ENCODE assay signal across 29 cellular contexts in genomic region chr17:50514388-50514787, GRCh38. TPM values are rescaled to one million over a fixed set of nuclear protein-coding genes. Genes with fewer than 3 reads are reported as not detected.
"Had no signal": no experiment of that assay in that cellular context is flagged by ENCODE, and none has a peak within 500 bp of the region (broad histone marks: within the 10 kb centered on the region; RNA-seq: fewer than 3 reads in every experiment).

No MANE protein-coding gene starts in this region.

- H3K27me3 Mint-ChIP-seq: activated CD4-positive, alpha-beta memory T cell treated with anti-CD3 and anti-CD28 coated beads, Interleukin-2, amount 10 ng/mL, durations not matched to agents 7 days and 5 days; activated CD4-positive, alpha-beta T cell treated with anti-CD3 and anti-CD28 coated beads, Interleukin-2, amount 10 ng/mL, durations not matched to agents 7 days and 5 days; activated naive CD4-positive, alpha-beta T cell treated with anti-CD3 and anti-CD28 coated beads, Interleukin-2, amount 10 ng/mL, durations not matched to agents 7 days and 5 days; activated naive CD8-positive, alpha-beta T cell treated with anti-CD3 and anti-CD28 coated beads, Interleukin-2, amount 10 ng/mL, durations not matched to agents 7 days and 5 days had no signal

- ATAC-seq: gastrocnemius medialis; natural killer cell; stimulated activated naive B cell treated with anti-CD40 and anti-IgM and Interleukin-4, amounts not matched to agents 10 μg/mL and 1 μg/mL and 100 μg/mL, for 72 hours had no signal

- H3K9me3 Mint-ChIP-seq: activated CD4-positive, alpha-beta memory T cell treated with anti-CD3 and anti-CD28 coated beads, Interleukin-2, amount 10 ng/mL, durations not matched to agents 7 days and 5 days; activated CD4-positive, alpha-beta T cell treated with anti-CD3 and anti-CD28 coated beads, Interleukin-2, amount 10 ng/mL, durations not matched to agents 7 days and 5 days; activated naive CD4-positive, alpha-beta T cell treated with anti-CD3 and anti-CD28 coated beads, Interleukin-2, amount 10 ng/mL, durations not matched to agents 7 days and 5 days; activated naive CD8-positive, alpha-beta T cell treated with anti-CD3 and anti-CD28 coated beads, Interleukin-2, amount 10 ng/mL, durations not matched to agents 7 days and 5 days; activated T-cell treated with anti-CD3 and anti-CD28 coated beads, Interleukin-2, amount 50 U/mL, for 24 hours; natural killer cell; stimulated activated naive B cell treated with anti-CD40 and anti-IgM and Interleukin-4, amounts not matched to agents 10 μg/mL and 1 μg/mL and 100 μg/mL, for 72 hours had no signal

- H3K4me3 ChIP-seq: gastrocnemius medialis, pancreas, prostate gland, smooth muscle cell, suprapubic skin, transverse colon had no signal

- H3K4me3 Mint-ChIP-seq: activated CD4-positive, alpha-beta memory T cell treated with anti-CD3 and anti-CD28 coated beads, Interleukin-2, amount 10 ng/mL, durations not matched to agents 7 days and 5 days; activated CD4-positive, alpha-beta T cell treated with anti-CD3 and anti-CD28 coated beads, Interleukin-2, amount 10 ng/mL, durations not matched to agents 7 days and 5 days; activated naive CD4-positive, alpha-beta T cell treated with anti-CD3 and anti-CD28 coated beads, Interleukin-2, amount 10 ng/mL, durations not matched to agents 7 days and 5 days; activated naive CD8-positive, alpha-beta T cell treated with anti-CD3 and anti-CD28 coated beads, Interleukin-2, amount 10 ng/mL, durations not matched to agents 7 days and 5 days; activated T-cell treated with anti-CD3 and anti-CD28 coated beads, Interleukin-2, amount 50 U/mL, for 24 hours; natural killer cell; stimulated activated naive B cell treated with anti-CD40 and anti-IgM and Interleukin-4, amounts not matched to agents 10 μg/mL and 1 μg/mL and 100 μg/mL, for 72 hours had no signal

- DNase-seq: activated CD4-positive, alpha-beta memory T cell treated with anti-CD3 and anti-CD28 coated beads, Interleukin-2, amount 10 ng/mL, durations not matched to agents 7 days and 5 days; activated CD4-positive, alpha-beta T cell treated with anti-CD3 and anti-CD28 coated beads for 1 hour; activated CD4-positive, alpha-beta T cell treated with anti-CD3 and anti-CD28 coated beads, Interleukin-2, amount 10 ng/mL, durations not matched to agents 7 days and 5 days; activated CD8-positive, alpha-beta memory T cell treated with anti-CD3 and anti-CD28 coated beads, Interleukin-2, amount 50 U/mL, for 48 hours; activated gamma-delta T cell; activated naive CD4-positive, alpha-beta T cell treated with anti-CD3 and anti-CD28 coated beads, Interleukin-2, amount 10 ng/mL, durations not matched to agents 7 days and 5 days; activated naive CD8-positive, alpha-beta T cell treated with anti-CD3 and anti-CD28 coated beads, Interleukin-2, amount 10 ng/mL, durations not matched to agents 7 days and 5 days; activated T-cell treated with anti-CD3 and anti-CD28 coated beads, Interleukin-2, amount 50 U/mL, for 24 hours; amygdala; central memory CD4-positive, alpha-beta T cell; dermis blood vessel endothelial cell; effector CD4-positive, alpha-beta T cell; gastrocnemius medialis; glutamatergic neuron; left cardiac atrium; natural killer cell; retina; stimulated activated CD4-positive, alpha-beta T cell treated with anti-CD3 and anti-CD28 coated beads, Interleukin-15, amount 100 ng/mL, for 24 hours; stimulated activated CD4-positive, alpha-beta T cell treated with anti-CD3 and anti-CD28 coated beads, Interleukin-2, amount 100 ng/mL, for 24 hours; stimulated activated naive B cell treated with anti-CD40 and anti-IgM and Interleukin-4, amounts not matched to agents 10 μg/mL and 1 μg/mL and 100 μg/mL, for 72 hours; T-helper 2 cell; transverse colon had no signal

- H3K9me3 ChIP-seq: gastrocnemius medialis, neutrophil, pancreas, prostate gland, suprapubic skin, transverse colon had no signal

- H3K27ac ChIP-seq: gastrocnemius medialis, neutrophil, pancreas, suprapubic skin had no signal

- H3K27me3 ChIP-seq: gastrocnemius medialis, neutrophil, pancreas, suprapubic skin, transverse colon had no signal

- H3K36me3 Mint-ChIP-seq: activated naive CD4-positive, alpha-beta T cell treated with anti-CD3 and anti-CD28 coated beads, Interleukin-2, amount 10 ng/mL, durations not matched to agents 7 days and 5 days; activated naive CD8-positive, alpha-beta T cell treated with anti-CD3 and anti-CD28 coated beads, Interleukin-2, amount 10 ng/mL, durations not matched to agents 7 days and 5 days; natural killer cell; stimulated activated naive B cell treated with anti-CD40 and anti-IgM and Interleukin-4, amounts not matched to agents 10 μg/mL and 1 μg/mL and 100 μg/mL, for 72 hours had no signal

- H3K36me3 ChIP-seq: gastrocnemius medialis, neutrophil, pancreas, prostate gland, suprapubic skin, transverse colon had no signal

- H3K27ac Mint-ChIP-seq: activated CD4-positive, alpha-beta memory T cell treated with anti-CD3 and anti-CD28 coated beads, Interleukin-2, amount 10 ng/mL, durations not matched to agents 7 days and 5 days; activated CD4-positive, alpha-beta T cell treated with anti-CD3 and anti-CD28 coated beads, Interleukin-2, amount 10 ng/mL, durations not matched to agents 7 days and 5 days; activated naive CD4-positive, alpha-beta T cell treated with anti-CD3 and anti-CD28 coated beads, Interleukin-2, amount 10 ng/mL, durations not matched to agents 7 days and 5 days; activated naive CD8-positive, alpha-beta T cell treated with anti-CD3 and anti-CD28 coated beads, Interleukin-2, amount 10 ng/mL, durations not matched to agents 7 days and 5 days; activated T-cell treated with anti-CD3 and anti-CD28 coated beads, Interleukin-2, amount 50 U/mL, for 24 hours; natural killer cell; stimulated activated naive B cell treated with anti-CD40 and anti-IgM and Interleukin-4, amounts not matched to agents 10 μg/mL and 1 μg/mL and 100 μg/mL, for 72 hours had no signal

RNA-seq across cellular contexts. Expression of gene MYCBPAP, which starts 6.1 kb away (rescaled TPM):
- total RNA-seq: gastrocnemius medialis had no signal

RNA-seq across cellular contexts. Expression of gene EPN3, which starts 18.1 kb away (rescaled TPM):
- total RNA-seq: activated CD4-positive, alpha-beta memory T cell treated with anti-CD3 and anti-CD28 coated beads, Interleukin-2, amount 10 ng/mL, durations not matched to agents 7 days and 5 days; activated CD4-positive, alpha-beta T cell treated with anti-CD3 and anti-CD28 coated beads, Interleukin-2, amount 10 ng/mL, durations not matched to agents 7 days and 5 days; activated naive CD8-positive, alpha-beta T cell treated with anti-CD3 and anti-CD28 coated beads, Interleukin-2, amount 10 ng/mL, durations not matched to agents 7 days and 5 days; gastrocnemius medialis; mononuclear cell; natural killer cell had no signal

RNA-seq across cellular contexts. Expression of gene CHAD, which starts 45.7 kb away (rescaled TPM):
- total RNA-seq: activated CD4-positive, alpha-beta memory T cell treated with anti-CD3 and anti-CD28 coated beads, Interleukin-2, amount 10 ng/mL, durations not matched to agents 7 days and 5 days; activated CD4-positive, alpha-beta T cell treated with anti-CD3 and anti-CD28 coated beads, Interleukin-2, amount 10 ng/mL, durations not matched to agents 7 days and 5 days; activated naive CD8-positive, alpha-beta T cell treated with anti-CD3 and anti-CD28 coated beads, Interleukin-2, amount 10 ng/mL, durations not matched to agents 7 days and 5 days; dermis blood vessel endothelial cell; epithelial cell of proximal tubule; mononuclear cell; smooth muscle cell had no signal
